9 cellular contexts compared by ENCODE assay signal in the genomic region with DNA sequence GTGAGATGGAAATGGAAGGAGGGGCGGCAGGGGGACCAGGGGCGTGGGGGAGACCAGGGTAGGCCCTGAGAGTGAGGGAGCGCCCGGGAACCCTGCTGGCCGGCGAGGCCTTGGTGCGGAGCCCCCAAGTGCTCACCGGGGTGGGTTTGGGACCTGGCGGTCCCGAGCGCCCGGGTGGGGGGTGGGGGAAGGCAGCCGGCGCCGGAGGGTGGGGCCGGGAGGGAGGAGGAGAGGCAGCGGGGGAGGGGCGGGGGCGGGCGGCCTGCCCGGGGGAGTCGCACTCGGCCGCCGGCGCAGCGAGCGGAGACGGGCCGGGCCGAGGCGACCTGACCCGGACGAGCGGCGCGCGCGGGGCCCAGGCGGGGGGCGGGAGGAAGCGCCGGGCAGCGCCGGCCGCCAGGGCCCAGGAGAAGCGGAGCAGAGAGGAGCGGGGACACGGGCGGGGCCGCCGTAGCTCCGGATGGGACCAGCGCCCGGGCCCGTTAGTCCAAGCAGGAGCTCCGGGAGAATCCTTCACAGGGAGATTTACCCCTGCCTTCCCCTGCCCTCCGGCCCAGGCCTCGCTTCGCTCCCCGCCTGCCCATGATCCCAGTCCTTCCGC. TPM values are rescaled to one million over a fixed set of nuclear protein-coding genes. Genes with fewer than 3 reads are reported as not detected.
DNase-seq lines count a peak whose midpoint lies in the region; ATAC-seq and TF ChIP-seq lines count a peak whose summit lies in the region.
"Had no signal": no experiment of that assay in that cellular context is flagged by ENCODE, and none has a peak within 500 bp of the region (broad histone marks: within the 10 kb centered on the region; RNA-seq: fewer than 3 reads in every experiment).

A gene (plus strand): TSS at position 271 of the 601 bp plus-strand sequence. CDS start 818 bp downstream, outside the sequence.

- peak within 1 kb of the TSS in 10 of 11 experiments; percentile 30 to 66 (median 45); a peak in 19 of 22 replicates for H3K4me2 ChIP-seq in BLaER1 treated with 17β-estradiol and CSF1 and Interleukin-3, amounts not matched to agents 10 nM and 100 nM
- H3K4me2 ChIP-seq in parathyroid adenoma (ENCODE audit: low read length) = peak within 1 kb of the TSS; percentile 17

- no peaks in the 10 kb centered on the region for H3K36me3 ChIP-seq in BLaER1 treated with 17β-estradiol and CSF1 and Interleukin-3, amounts not matched to agents 10 nM and 100 nM
- H3K36me3 ChIP-seq in parathyroid adenoma (ENCODE audit: control insufficient read depth, insufficient read depth, low read length) = no peaks in the 10 kb centered on the region

- H3K4me3 Mint-ChIP-seq in activated B cell treated with CpG ODN at 0.5 μM for 24 hours = peak within 1 kb of the TSS; percentile 58

- intact Hi-C loops in activated B cell treated with CpG ODN at 0.5 μM for 24 hours (cut with micrococcal nuclease) = loop anchor here (2.0 kb wide), 1 partner anchor 55 kb away; no protein-coding TSS in a partner anchor
- intact Hi-C loops in cardiac septum (cut with DNase I) = loop anchor here (1.0 to 2.0 kb wide), 3 partner anchors 21 to 91 kb away; a partner anchor contains a TSS

- no peak within 1 kb of the TSS for H3K27ac Mint-ChIP-seq in activated B cell treated with CpG ODN at 0.5 μM for 24 hours

- POLR2A ChIA-PET in activated B cell treated with CpG ODN at 0.5 μM for 24 hours (lab: Charles Lee) = no interaction called here

- H3K27ac ChIP-seq in BLaER1 treated with 17β-estradiol and CSF1 and Interleukin-3, amounts not matched to agents 10 nM and 100 nM = no peak within 1 kb of the TSS
- no peak within 1 kb of the TSS for H3K27ac ChIP-seq in parathyroid adenoma

- peaks cover 10% of the 10 kb centered on the region for H3K4me1 Mint-ChIP-seq in activated B cell treated with CpG ODN at 0.5 μM for 24 hours

- DNase-seq in activated B cell treated with CpG ODN at 0.5 μM for 24 hours (no peak), cardiac septum (ENCODE audit: low spot score) (no peak), NCI-H345 treated with DMSO at 0.1 percent for 48 hours (lab: John Stamatoyannopoulos, UW; ENCODE audit: unreplicated experiment) (no peak), NCI-H69 (lab: John Stamatoyannopoulos, UW) (no peak)
- DNase-seq in activated CD4-positive, alpha-beta T cell treated with anti-CD3 and anti-CD28 coated beads, Interleukin-2, amount 50 U/mL, for 1 hour = no peak
- DNase-seq: NCI-H1048 had no signal

- H3K27me3 ChIP-seq in BLaER1 treated with 17β-estradiol and CSF1 and Interleukin-3, amounts not matched to agents 10 nM and 100 nM = peaks cover 7 to 22% (median 15%) of the 10 kb centered on the region in 11 experiments; a peak in 20 of 22 replicates
- no peaks in the 10 kb centered on the region for H3K27me3 ChIP-seq in parathyroid adenoma (ENCODE audit: control insufficient read depth, insufficient read depth, low read length)

- H3K9me3 ChIP-seq in BLaER1 treated with 17β-estradiol and CSF1 and Interleukin-3, amounts not matched to agents 10 nM and 100 nM (replicated peaks in 1 of 11) = no peaks in the 10 kb centered on the region
- no peaks in the 10 kb centered on the region for H3K9me3 ChIP-seq in parathyroid adenoma (ENCODE audit: control insufficient read depth, low read length)

- H4K20me1 ChIP-seq in BLaER1 treated with 17β-estradiol and CSF1 and Interleukin-3, amounts not matched to agents 10 nM and 100 nM = no peaks in the 10 kb centered on the region

- H2AFZ ChIP-seq in parathyroid adenoma = no peak within 1 kb of the TSS

- peaks cover 5% of the 10 kb centered on the region for H3K27me3 Mint-ChIP-seq in activated B cell treated with CpG ODN at 0.5 μM for 24 hours

- H3K36me3 Mint-ChIP-seq in activated B cell treated with CpG ODN at 0.5 μM for 24 hours (ENCODE audit: low read depth) = peaks cover 20% of the 10 kb centered on the region

- TF ChIP-seq CTCF in activated B cell treated with CpG ODN at 0.5 μM for 24 hours (IDR thresholded peaks at IDR 0.05) = no peak
- TF ChIP-seq CTCF in parathyroid adenoma (IDR thresholded peaks at IDR 0.05) = no peak

- peak within 1 kb of the TSS in 7 of 11 experiments; percentile 24 to 64 (median 55); a peak in 9 of 22 replicates for H3K9ac ChIP-seq in BLaER1 treated with 17β-estradiol and CSF1 and Interleukin-3, amounts not matched to agents 10 nM and 100 nM
- no peak within 1 kb of the TSS for H3K9ac ChIP-seq in parathyroid adenoma

- no peaks in the 10 kb centered on the region for H3K9me3 Mint-ChIP-seq in activated B cell treated with CpG ODN at 0.5 μM for 24 hours

- peaks cover 6 to 16% (median 13%) of the 10 kb centered on the region in 10 experiments; a peak in 14 of 20 replicates for H3K4me1 ChIP-seq in BLaER1 treated with 17β-estradiol and CSF1 and Interleukin-3, amounts not matched to agents 10 nM and 100 nM
- H3K4me1 ChIP-seq in parathyroid adenoma = no peaks in the 10 kb centered on the region

- peak within 1 kb of the TSS in 6 of 10 experiments; percentile 40 to 62 (median 46); a peak in 8 of 20 replicates for H3K4me3 ChIP-seq in BLaER1 treated with 17β-estradiol and CSF1 and Interleukin-3, amounts not matched to agents 10 nM and 100 nM
- H3K4me3 ChIP-seq in parathyroid adenoma (ENCODE audit: low read depth, low read length) = no peak within 1 kb of the TSS

- ATAC-seq in activated B cell treated with CpG ODN at 0.5 μM for 24 hours (ENCODE audit: low read depth) (no peak), GM18519 (IDR thresholded peaks at IDR 0.05; ENCODE audit: low FRiP score, unreplicated experiment) (no peak)

- H3K79me2 ChIP-seq in parathyroid adenoma = no peaks in the 10 kb centered on the region

- CTCF ChIA-PET in activated B cell treated with CpG ODN at 0.5 μM for 24 hours (lab: Charles Lee) = interaction anchor here (2.7 kb wide), 1 partner anchor 91 kb away, joined by 28 read pairs; no protein-coding TSS in a partner anchor

RNA-seq across cellular contexts. Expression of the gene that starts here (rescaled TPM):
- 4.4 and 4.6 TPM in 2 replicates for total RNA-seq in activated B cell treated with CpG ODN at 0.5 μM for 24 hours
- total RNA-seq in cardiac septum = 20.4 TPM
